In genomic region chr1:145927916-145928647, GRCh38 we compare ENCODE assay signal across 8 cellular contexts. TPM values are rescaled to one million over a fixed set of nuclear protein-coding genes. Genes with fewer than 3 reads are reported as not detected.
DNase-seq lines count a peak whose midpoint lies in the region; ATAC-seq and TF ChIP-seq lines count a peak whose summit lies in the region.

No MANE protein-coding gene starts in this region.

- H3K9me3 ChIP-seq in AG04450 (ENCODE audit: control insufficient read depth, insufficient read depth, low read length): no peaks in the 10 kb centered on the region
- no peaks in the 10 kb centered on the region for H3K9me3 ChIP-seq in HUES48 (ENCODE audit: control insufficient read depth, insufficient read depth, low read length)
- no peaks in the 10 kb centered on the region for H3K9me3 ChIP-seq in muscle layer of colon (ENCODE audit: low read length)

- H3K27me3 ChIP-seq in AG04450 (ENCODE audit: control insufficient read depth, insufficient read depth, low read length) (no peaks in the 10 kb centered on the region), HUES48 (ENCODE audit: control insufficient read depth, insufficient read depth, low read length) (no peaks in the 10 kb centered on the region), muscle layer of colon (ENCODE audit: control insufficient read depth in 1 of 2, insufficient read depth in 2 of 2, low read length in 2 of 2) (no peaks in the 10 kb centered on the region)

- H3K4me1 ChIP-seq in HUES48 (ENCODE audit: control insufficient read depth, insufficient read depth, low read length): peaks cover 6% of the 10 kb centered on the region
- H3K4me1 ChIP-seq in muscle layer of colon (ENCODE audit: insufficient read depth, low read length): peaks cover 16% of the 10 kb centered on the region

- H3K36me3 ChIP-seq in HUES48 (ENCODE audit: control insufficient read depth, insufficient read depth, low read length): peaks cover 25% of the 10 kb centered on the region
- H3K36me3 ChIP-seq in muscle layer of colon (ENCODE audit: insufficient read depth, low read length): peaks cover 8% of the 10 kb centered on the region

- H3K4me3 ChIP-seq in AG04450 (ENCODE audit: low read depth, low read length) (peak overlapping the region; percentile 85), HUES48 (ENCODE audit: low read depth, low read length) (peak overlapping the region; percentile 93), cardiac fibroblast (replicated peaks in 1 of 2; ENCODE audit: low read depth in 2 of 2, low read length in 2 of 2) (peak overlapping the region; percentile 73 to 77), muscle layer of colon (ENCODE audit: low read depth in 1 of 2, low read length in 2 of 2) (peak overlapping the region; percentile 75 to 94)

- no peak for ATAC-seq in HG03521 (IDR thresholded peaks at IDR 0.05; ENCODE audit: unreplicated experiment)

- H3K27ac ChIP-seq in AG04450 (ENCODE audit: low read depth, low read length) (peak overlapping the region; percentile 80), HUES48 (ENCODE audit: low read depth, low read length) (peak overlapping the region; percentile 96), muscle layer of colon (ENCODE audit: low read depth, low read length) (peak overlapping the region; percentile 91)

- POLR2A ChIA-PET in AG04450 (lab: Yijun Ruan, JAX): interaction anchor here (0.9 to 2.7 kb wide), 13 partner anchors 8 to 83 kb away, joined by 3 to 21 read pairs (median 8); partner anchors contain the start of genes ANKRD34A, LIX1L, NUDT17 and PEX11B

- peak overlapping the region; percentile 90 for H3K9ac ChIP-seq in HUES48 (ENCODE audit: low read depth, low read length)
- peak overlapping the region; percentile 78 for H3K9ac ChIP-seq in muscle layer of colon (ENCODE audit: low read length)

- CTCF ChIA-PET in AG04450 (lab: Charles Lee): interaction anchor here (0.6 to 2.2 kb wide), 19 partner anchors 9 to 201 kb away, joined by 3 to 17 read pairs (median 4); partner anchors contain the start of genes ANKRD34A, NUDT17, PEX11B and PIAS3

- TF ChIP-seq CTCF in AG04450 (IDR thresholded peaks at IDR 0.05; ENCODE audit: low read depth, low read length) (no peak), cardiac fibroblast (IDR thresholded peaks at IDR 0.05; ENCODE audit: low read depth, low read length) (no peak)

- DNase-seq in AG04450 (ENCODE audit: low read depth, low spot score) (no peak), cardiac fibroblast (ENCODE audit: low read depth in 2 of 2) (no peak), NCI-H226 (no peak), SW 1271 (lab: John Stamatoyannopoulos, UW) (no peak), inferior parietal cortex (ENCODE audit: extremely low spot score) (no peak)

RNA-seq across cellular contexts. Expression of gene RBM8A, which starts 0.8 kb away (rescaled TPM):
- 134 and 158 TPM in 2 replicates for polyA plus RNA-seq in AG04450 (2011; rRNA removed)
- 47.4 and 49.1 TPM in 2 replicates for polyA minus RNA-seq in AG04450 (2011; rRNA and poly(A)+ RNA removed)

RNA-seq across cellular contexts. Expression of gene PEX11B, which starts 9.6 kb away (rescaled TPM):
- 44.2 and 51.1 TPM in 2 replicates for polyA plus RNA-seq in AG04450 (2011; rRNA removed)
- polyA minus RNA-seq in AG04450 (2011; rRNA and poly(A)+ RNA removed): 21.4 and 25.3 TPM in 2 replicates

RNA-seq across cellular contexts. Expression of gene ITGA10, which starts 18.2 kb away (rescaled TPM):
- polyA plus RNA-seq in AG04450 (2011; rRNA removed): 0.68 and 0.78 TPM in 2 replicates
- 0.64 and 0.83 TPM in 2 replicates for polyA minus RNA-seq in AG04450 (2011; rRNA and poly(A)+ RNA removed)

RNA-seq across cellular contexts. Expression of gene LIX1L, which starts 29.7 kb away (rescaled TPM):
- polyA plus RNA-seq in AG04450 (2011; rRNA removed): 39.3 and 47.2 TPM in 2 replicates
- polyA minus RNA-seq in AG04450 (2011; rRNA and poly(A)+ RNA removed): 25.7 and 33.3 TPM in 2 replicates

RNA-seq across cellular contexts. Expression of gene ANKRD34A, which starts 36.3 kb away (rescaled TPM):
- 0.83 and 1.2 TPM in 2 replicates for polyA plus RNA-seq in AG04450 (2011; rRNA removed)
- 1.1 and 1.5 TPM in 2 replicates for polyA minus RNA-seq in AG04450 (2011; rRNA and poly(A)+ RNA removed)
